Comparison of ENCODE assay signal across 1 cellular context in genomic region chr6:4852186-4852585, GRCh38.
TF ChIP-seq lines count a peak whose summit lies in the region.
"Not testable (repeated sequence)": the region's sequence is repeated elsewhere in the genome, so short reads cannot be mapped to it uniquely, and the experiment has no call there.

No MANE protein-coding gene starts in this region.

TF ChIP-seq in K562, 482 proteins besides CTCF, POLR2A, EP300 and RAD21:
- TF ChIP-seq, protein P1, sequence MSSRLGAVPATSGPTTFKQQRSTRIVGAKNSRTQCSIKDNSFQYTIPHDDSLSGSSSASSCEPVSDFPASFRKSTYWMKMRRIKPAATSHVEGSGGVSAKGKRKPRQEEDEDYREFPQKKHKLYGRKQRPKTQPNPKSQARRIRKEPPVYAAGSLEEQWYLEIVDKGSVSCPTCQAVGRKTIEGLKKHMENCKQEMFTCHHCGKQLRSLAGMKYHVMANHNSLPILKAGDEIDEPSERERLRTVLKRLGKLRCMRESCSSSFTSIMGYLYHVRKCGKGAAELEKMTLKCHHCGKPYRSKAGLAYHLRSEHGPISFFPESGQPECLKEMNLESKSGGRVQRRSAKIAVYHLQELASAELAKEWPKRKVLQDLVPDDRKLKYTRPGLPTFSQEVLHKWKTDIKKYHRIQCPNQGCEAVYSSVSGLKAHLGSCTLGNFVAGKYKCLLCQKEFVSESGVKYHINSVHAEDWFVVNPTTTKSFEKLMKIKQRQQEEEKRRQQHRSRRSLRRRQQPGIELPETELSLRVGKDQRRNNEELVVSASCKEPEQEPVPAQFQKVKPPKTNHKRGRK (tag; IDR thresholded peaks at IDR 0.05): peak; percentile 26; the same call in 1 of the 2 replicates
- TF ChIP-seq ETV6 (IDR thresholded peaks at IDR 0.05; ENCODE audit: borderline replicate concordance in 1 of 2, low read depth in 2 of 2, low read length in 1 of 2): peak in 1 of 2 experiments; percentile 70; a peak in 3 of 4 replicates
- TF ChIP-seq ETV6 (CRISPR knock-in tag; IDR thresholded peaks at IDR 0.05; ENCODE audit: borderline replicate concordance): not testable (repeated sequence)
